Comparison of ENCODE assay signal across 2 cellular contexts in genomic region chr14:50041980-50042379, GRCh38.
TF ChIP-seq lines count a peak whose summit lies in the region.

No MANE protein-coding gene starts in this region.

TF ChIP-seq in HepG2, 621 proteins besides CTCF, POLR2A, EP300 and RAD21 (continued from another document):
- no peak for TF ChIP-seq MAFF (IDR thresholded peaks at IDR 0.05; ENCODE audit: low read depth, low read length)
TF ChIP-seq in HepG2: peak in this region for 1.

TF ChIP-seq in K562, 482 proteins besides CTCF, POLR2A, EP300 and RAD21 (continued from another document):
- TF ChIP-seq TFE3 (CRISPR knock-in tag; IDR thresholded peaks at IDR 0.05), result peak; percentile 51; the same call in 1 of the 2 replicates
